ENCODE assay signal across 14 cellular contexts in the genomic region with DNA sequence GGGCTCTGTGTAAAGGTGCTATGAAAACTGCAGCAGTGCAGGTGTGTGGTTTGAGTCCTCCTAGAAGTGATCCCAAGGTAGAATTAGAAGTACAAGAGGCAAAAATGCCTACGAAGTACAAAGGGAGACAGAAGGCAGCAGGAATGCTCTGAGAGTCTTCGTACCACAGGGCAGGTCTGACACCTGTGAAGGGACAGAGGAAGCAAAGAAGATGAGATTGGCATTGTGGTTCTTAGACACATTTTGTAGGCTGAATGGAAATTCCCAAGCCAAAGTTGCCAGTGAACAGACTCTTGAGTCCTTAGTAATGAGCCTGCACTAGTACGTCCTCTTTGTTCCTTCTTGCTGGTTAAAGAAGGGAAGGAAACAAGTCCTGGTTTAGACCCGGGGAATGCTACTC. TPM values are rescaled to one million over a fixed set of nuclear protein-coding genes. Genes with fewer than 3 reads are reported as not detected.
DNase-seq lines count a peak whose midpoint lies in the region; ATAC-seq and TF ChIP-seq lines count a peak whose summit lies in the region.
"Had no signal": no experiment of that assay in that cellular context is flagged by ENCODE, and none has a peak within 500 bp of the region (broad histone marks: within the 10 kb centered on the region; RNA-seq: fewer than 3 reads in every experiment).

No MANE protein-coding gene starts in this region.

- peaks cover 10% of the 10 kb centered on the region; the same call in 1 of the 2 replicates for H4K20me1 ChIP-seq in GM23338 (replicated peaks; ENCODE audit: insufficient read depth)

- TF ChIP-seq CTCF in GM23338 (conservative IDR thresholded peaks at IDR 0.05; ENCODE audit: low read depth in 2 of 2): no peak
- no peak for TF ChIP-seq CTCF in brain (conservative IDR thresholded peaks at IDR 0.05)
- TF ChIP-seq CTCF in mesothelial cell of epicardium (IDR thresholded peaks at IDR 0.05; ENCODE audit: unreplicated experiment): no peak

- intact Hi-C loops in right cardiac atrium (cut with DNase I): no loop called here

- peaks cover 90% of the 10 kb centered on the region for H3K79me2 ChIP-seq in GM23338 (replicated peaks; ENCODE audit: insufficient read depth)

- peaks cover 54% of the 10 kb centered on the region for H3K4me1 ChIP-seq in GM23338 (ENCODE audit: insufficient read depth)
- H3K4me1 ChIP-seq in right cardiac atrium (ENCODE audit: control insufficient read depth, insufficient read depth, low read length): peaks cover 14% of the 10 kb centered on the region
- no peaks in the 10 kb centered on the region for H3K4me1 ChIP-seq in effector memory CD4-positive, alpha-beta T cell (ENCODE audit: control insufficient read depth, insufficient read depth, low read length, poor library complexity, severe bottlenecking)

- H3K36me3 Mint-ChIP-seq in GM23338 (ENCODE audit: low read depth): peaks cover 5% of the 10 kb centered on the region; the same call in 1 of the 3 replicates
- H3K36me3 Mint-ChIP-seq in brain: peaks cover 45% of the 10 kb centered on the region
- H3K36me3 Mint-ChIP-seq in mesothelial cell of epicardium: peaks cover 24% of the 10 kb centered on the region
- H3K36me3 Mint-ChIP-seq: CD4-positive, CD25-positive, alpha-beta regulatory T cell had no signal

- H3K36me3 ChIP-seq in GM23338 (ENCODE audit: insufficient read depth): no peaks in the 10 kb centered on the region
- no peaks in the 10 kb centered on the region for H3K36me3 ChIP-seq in effector memory CD4-positive, alpha-beta T cell (ENCODE audit: control insufficient read depth, insufficient read depth, low read length)
- H3K36me3 ChIP-seq: HAP-1 had no signal

- H3K27me3 Mint-ChIP-seq in GM23338 (ENCODE audit: insufficient read depth, low read depth, poor library complexity) (peaks cover 9% of the 10 kb centered on the region), brain (peaks cover 11% of the 10 kb centered on the region), mesothelial cell of epicardium (ENCODE audit: low read depth) (no peaks in the 10 kb centered on the region)
- H3K27me3 Mint-ChIP-seq: CD4-positive, CD25-positive, alpha-beta regulatory T cell had no signal

- H3K27ac ChIP-seq in GM23338 (ENCODE audit: low read depth) (no peak overlapping the region), substantia nigra (ENCODE audit: low read depth, low read length, poor library complexity, severe bottlenecking) (peak overlapping the region; percentile 77), right cardiac atrium (ENCODE audit: low read length) (no peak overlapping the region)
- no peak overlapping the region for H3K27ac ChIP-seq in effector memory CD4-positive, alpha-beta T cell (ENCODE audit: insufficient read depth, low read length, poor library complexity, severe bottlenecking)
- H3K27ac ChIP-seq: BLaER1 treated with 17β-estradiol and CSF1 and Interleukin-3, amounts not matched to agents 10 nM and 100 nM had no signal

- H3K27me3 ChIP-seq in GM23338 (ENCODE audit: insufficient read depth) (no peaks in the 10 kb centered on the region), right cardiac atrium (ENCODE audit: control insufficient read depth, insufficient read depth) (no peaks in the 10 kb centered on the region)
- no peaks in the 10 kb centered on the region for H3K27me3 ChIP-seq in effector memory CD4-positive, alpha-beta T cell (replicated peaks; ENCODE audit: control insufficient read depth, insufficient read depth, low read length, poor library complexity, severe bottlenecking)
- H3K27me3 ChIP-seq: BLaER1 treated with 17β-estradiol and CSF1 and Interleukin-3, amounts not matched to agents 10 nM and 100 nM had no signal

- H3F3A ChIP-seq in GM23338 (replicated peaks; ENCODE audit: low read depth): no peaks in the 10 kb centered on the region

- peak overlapping the region; percentile 40; the same call in 1 of the 2 replicates for H3K27ac Mint-ChIP-seq in GM23338
- peak overlapping the region; percentile 96 to 100 (median 98) for H3K27ac Mint-ChIP-seq in brain
- H3K27ac Mint-ChIP-seq in mesothelial cell of epicardium: peak overlapping the region; percentile 6
- H3K27ac Mint-ChIP-seq: CD4-positive, CD25-positive, alpha-beta regulatory T cell had no signal

- H3K9me3 Mint-ChIP-seq in GM23338 (no peaks in the 10 kb centered on the region), brain (peaks cover 0 to 12% (median 0%) of the 10 kb centered on the region in 5 experiments), mesothelial cell of epicardium (peaks cover 5% of the 10 kb centered on the region)
- H3K9me3 Mint-ChIP-seq: HFFc6 had no signal

- H3K4me2 ChIP-seq in GM23338: no peak overlapping the region
- H3K4me2 ChIP-seq: BLaER1 treated with 17β-estradiol and CSF1 and Interleukin-3, amounts not matched to agents 10 nM and 100 nM had no signal

- peaks cover 73% of the 10 kb centered on the region for H3K4me1 Mint-ChIP-seq in GM23338
- peaks cover 91% of the 10 kb centered on the region for H3K4me1 Mint-ChIP-seq in brain
- peaks cover 43% of the 10 kb centered on the region for H3K4me1 Mint-ChIP-seq in mesothelial cell of epicardium

- no peaks in the 10 kb centered on the region for H3K9me3 ChIP-seq in right cardiac atrium (ENCODE audit: control insufficient read depth, low read length)
- H3K9me3 ChIP-seq in effector memory CD4-positive, alpha-beta T cell (ENCODE audit: control insufficient read depth, low read length): no peaks in the 10 kb centered on the region
- H3K9me3 ChIP-seq: HAP-1 had no signal

- no peak overlapping the region for H3K4me3 ChIP-seq in GM23338
- H3K4me3 ChIP-seq in right cardiac atrium (ENCODE audit: low read length): no peak overlapping the region
- no peak overlapping the region for H3K4me3 ChIP-seq in effector memory CD4-positive, alpha-beta T cell (ENCODE audit: insufficient read depth, low read depth, low read length, poor library complexity, severe bottlenecking)
- H3K4me3 ChIP-seq: BLaER1 treated with 17β-estradiol and CSF1 and Interleukin-3, amounts not matched to agents 10 nM and 100 nM; GM23248; HAP-1; K562 had no signal

- no peak for DNase-seq in GM23338 (ENCODE audit: low spot score)
- no peak for DNase-seq in mesothelial cell of epicardium (ENCODE audit: low spot score in 2 of 2, unreplicated experiment in 2 of 2)
- no peak for DNase-seq in substantia nigra (lab: John Stamatoyannopoulos, UW)
- DNase-seq in AML-193 (lab: John Stamatoyannopoulos, UW): no peak
- no peak for DNase-seq in right cardiac atrium
- no peak for DNase-seq in effector memory CD4-positive, alpha-beta T cell
- DNase-seq: 8988T; CD4-positive, CD25-positive, alpha-beta regulatory T cell; GM23248; HFFc6 had no signal

- H2AFZ ChIP-seq in GM23338: no peak overlapping the region
- H2AFZ ChIP-seq: GM23248 had no signal

- no peaks in the 10 kb centered on the region for H3K9me2 ChIP-seq in GM23338 (ENCODE audit: insufficient read depth)

- ATAC-seq in GM23338 (no peak), right cardiac atrium (no peak)
- ATAC-seq: K562 had no signal

- 96% methylated on average over 4 of the region's 4 CpGs for WGBS in right cardiac atrium

- H3K4me3 Mint-ChIP-seq in GM23338 (no peak overlapping the region), brain (peak overlapping the region; percentile 82 to 95 (median 90)), mesothelial cell of epicardium (no peak overlapping the region)
- H3K4me3 Mint-ChIP-seq: CD4-positive, CD25-positive, alpha-beta regulatory T cell; HFFc6 had no signal

TF ChIP-seq in GM23338, 12 proteins besides CTCF, POLR2A, EP300 and RAD21 (continues in another document):
- TF ChIP-seq, protein P1, sequence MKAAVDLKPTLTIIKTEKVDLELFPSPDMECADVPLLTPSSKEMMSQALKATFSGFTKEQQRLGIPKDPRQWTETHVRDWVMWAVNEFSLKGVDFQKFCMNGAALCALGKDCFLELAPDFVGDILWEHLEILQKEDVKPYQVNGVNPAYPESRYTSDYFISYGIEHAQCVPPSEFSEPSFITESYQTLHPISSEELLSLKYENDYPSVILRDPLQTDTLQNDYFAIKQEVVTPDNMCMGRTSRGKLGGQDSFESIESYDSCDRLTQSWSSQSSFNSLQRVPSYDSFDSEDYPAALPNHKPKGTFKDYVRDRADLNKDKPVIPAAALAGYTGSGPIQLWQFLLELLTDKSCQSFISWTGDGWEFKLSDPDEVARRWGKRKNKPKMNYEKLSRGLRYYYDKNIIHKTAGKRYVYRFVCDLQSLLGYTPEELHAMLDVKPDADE (IDR thresholded peaks at IDR 0.05): no peak
- TF ChIP-seq ZNF331 (CRISPR knock-in tag; IDR thresholded peaks at IDR 0.05; ENCODE audit: low read depth): no peak

RNA-seq across cellular contexts. Expression of a gene that starts 1.7 kb away (rescaled TPM):
- total RNA-seq in GM23338 (2014; rRNA removed; shearing (Covaris generic)): not detected in 2 replicates
- polyA plus RNA-seq in GM23338 (2016; fragmentation: Nextera tagmentation; extraction: Ambion mirVana) (0.89 and 1.5 TPM in 2 replicates), brain (ENCODE audit: insufficient read depth, low read depth, low replicate concordance) (2.8 TPM), right cardiac atrium (0.07 TPM)
- total RNA-seq in mesothelial cell of epicardium (0.09 to 0.18 TPM (median 0.13 TPM) in 3 replicates), right cardiac atrium (under 1 TPM in 2 of 4 donors, not detected in 2; 0.17 to 0.31 TPM)
- total RNA-seq: CD4-positive, CD25-positive, alpha-beta regulatory T cell had no signal

Comparison
In these comparisons a context has a peak if more than half of its experiments do, and no peak if none do; other contexts are left out.
1. H3K27ac Mint-ChIP-seq: peak in every context shown above with its lines; median percentile 98 in brain; 40 in GM23338; 6 in mesothelial cell of epicardium.
2. H3K4me3 Mint-ChIP-seq: peak in brain (5 of 5); none in GM23338 (single experiment) and mesothelial cell of epicardium (single experiment).